Comparison of ENCODE assay signal across 8 cellular contexts in the genomic region with DNA sequence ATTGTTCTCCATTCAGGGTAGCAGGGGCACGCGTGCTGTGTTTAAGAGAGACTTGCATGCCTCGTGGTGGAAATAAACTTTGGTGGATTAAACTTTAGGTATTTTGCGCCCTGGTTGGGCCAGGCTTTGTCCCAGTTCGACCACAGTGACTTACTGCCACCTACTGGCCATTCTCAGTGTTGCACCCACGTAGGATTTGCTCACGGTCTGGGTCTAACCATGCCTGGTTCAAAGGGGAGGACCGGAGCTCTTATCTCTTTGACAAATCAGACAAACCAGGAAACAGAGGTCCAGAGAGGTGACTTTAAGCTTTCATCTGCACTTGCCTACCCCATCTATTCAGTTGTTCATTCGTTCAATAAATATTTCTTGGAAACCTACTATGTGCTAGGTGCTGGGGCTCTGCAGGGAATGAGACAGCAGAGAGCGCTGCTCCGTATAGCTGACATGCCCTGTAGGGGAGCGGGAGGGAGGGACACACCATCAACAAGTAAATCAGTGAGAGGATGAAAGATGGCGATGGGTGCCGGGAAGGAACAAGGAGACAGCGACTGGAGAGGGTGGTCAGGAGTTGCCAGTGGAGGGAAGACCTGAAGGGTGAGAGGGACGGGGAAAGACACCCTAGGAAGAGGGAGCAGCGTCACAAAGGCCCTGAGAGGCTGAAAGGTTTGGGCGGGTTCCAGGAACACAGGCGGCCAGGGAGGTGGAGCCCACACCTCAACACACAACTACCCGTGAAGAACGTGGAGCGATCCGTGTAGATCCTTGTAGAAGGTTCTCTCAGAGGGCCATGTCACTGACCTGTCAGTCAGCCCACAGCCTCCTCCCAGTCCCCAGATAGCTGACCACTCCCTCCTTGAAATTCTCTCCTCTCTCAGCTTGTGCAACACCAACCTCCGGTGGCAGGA. TPM values are rescaled to one million over a fixed set of nuclear protein-coding genes. Genes with fewer than 3 reads are reported as not detected.
DNase-seq lines count a peak whose midpoint lies in the region; ATAC-seq, FAIRE-seq and TF ChIP-seq lines count a peak whose summit lies in the region.

No MANE protein-coding gene starts in this region.

- H3K4me2 ChIP-seq in GM12878 (ENCODE audit: control insufficient read depth, insufficient read depth), result peak overlapping the region; percentile 89

- no peaks in the 10 kb centered on the region for H3K79me2 ChIP-seq in GM12878 (ENCODE audit: control insufficient read depth, insufficient read depth, low read length)

- POLR2A ChIA-PET in GM12878 (lab: Charles Lee), result interaction anchor here (0.5 to 3.4 kb wide), 16 partner anchors 8 to 154 kb away, joined by 3 to 41 read pairs (median 4); no protein-coding TSS in a partner anchor

- TF ChIP-seq POLR2A in GM12892 (IDR thresholded peaks at IDR 0.05; ENCODE audit: low read depth, low read length), result no peak
- peak; percentile 38; the same call in 1 of the 2 replicates for TF ChIP-seq POLR2A in GM12878 (IDR thresholded peaks at IDR 0.05; ENCODE audit: low read depth, low read length)

- in situ Hi-C loops in GM12878 (cut with MboI), result loop anchor here (10.0 kb wide), 1 partner anchor 124 kb away; no protein-coding TSS in a partner anchor

- intact Hi-C loops in GM12878 (cut with micrococcal nuclease; ENCODE audit: unreplicated experiment), result loop anchor here (1.0 to 5.0 kb wide), 9 partner anchors 40 to 364 kb away; a partner anchor contains a TSS

- DNase-seq in GM12892 (ENCODE audit: insufficient read length) (peak; percentile 65), NCI-H187 treated with DMSO at 0.1 percent for 48 hours (lab: John Stamatoyannopoulos, UW) (peak; percentile 59), T-helper 9 cell (peak; percentile 84), GM12878 (ENCODE audit: low read depth, low spot score) (peak; percentile 91), iPS DF 4.7 (ENCODE audit: extremely low read depth, low spot score) (peak; percentile 88), skeletal muscle cell (ENCODE audit: low read depth) (peak; percentile 39), mesenteric fat pad (ENCODE audit: low spot score) (no peak)

- H3K27ac ChIP-seq in GM12878 (ENCODE audit: control insufficient read depth, insufficient read depth), result peak overlapping the region; percentile 33; the same call in 1 of the 2 replicates

- no peak for TF ChIP-seq EP300 in GM12878 (IDR thresholded peaks at IDR 0.05; ENCODE audit: borderline replicate concordance in 1 of 2, control insufficient read depth in 1 of 2, low read depth in 2 of 2, low read length in 2 of 2)

- H3K9ac ChIP-seq in GM12878 (ENCODE audit: control insufficient read depth, insufficient read depth, low read length), result peak overlapping the region; percentile 57; the same call in 1 of the 2 replicates

- SMC1A ChIA-PET in GM12878 (lab: Charles Lee; ENCODE audit: uncharacterized antibody, unreplicated experiment), result interaction anchor here (0.6 to 5.4 kb wide), 51 partner anchors 9 to 368 kb away, joined by 3 to 135 read pairs (median 5); a partner anchor contains a TSS

- TF ChIP-seq RAD21 in GM12878 (IDR thresholded peaks at IDR 0.05; ENCODE audit: insufficient read depth, low read depth, low read length), result peak; percentile 87

- peak overlapping the region; percentile 23; the same call in 1 of the 2 replicates for H3K4me3 ChIP-seq in GM12878
- peak overlapping the region; percentile 21 for H3K4me3 ChIP-seq in skeletal muscle cell (ENCODE audit: low read depth, low read length)

- CTCF ChIA-PET in GM12878 (lab: Yijun Ruan, JAX), result interaction anchor here (0.6 to 5.6 kb wide), 71 partner anchors 11 to 397 kb away, joined by 3 to 203 read pairs (median 6); a partner anchor contains a TSS

- no peaks in the 10 kb centered on the region for H3K9me3 ChIP-seq in GM12878 (replicated peaks; ENCODE audit: control insufficient read depth, insufficient read depth, low read length)

- RAD21 ChIA-PET in GM12878 (lab: Charles Lee; ENCODE audit: unreplicated experiment), result interaction anchor here (0.6 to 4.7 kb wide), 55 partner anchors 9 to 388 kb away, joined by 3 to 116 read pairs (median 4); a partner anchor contains a TSS

- H3K36me3 ChIP-seq in GM12878 (ENCODE audit: control insufficient read depth in 2 of 2, insufficient read depth in 2 of 2, low read length in 1 of 2), result no peaks in the 10 kb centered on the region

- peak; percentile 80 to 98 (median 92) for TF ChIP-seq CTCF in GM12878 (IDR thresholded peaks at IDR 0.05 in 2 of 3, conservative IDR thresholded peaks at IDR 0.05 in 1 of 3; ENCODE audit: control insufficient read depth in 2 of 3, extremely low read depth in 1 of 3, insufficient read depth in 1 of 3, low read depth in 3 of 3, low read length in 3 of 3)

- no TSS peak for BruUV-seq in GM12878 (replicated peaks; lab: Mats Ljungman, UMichigan)

- peaks cover 14% of the 10 kb centered on the region for H3K4me1 ChIP-seq in GM12878 (ENCODE audit: control insufficient read depth, insufficient read depth, low read length)

- no peaks in the 10 kb centered on the region for H4K20me1 ChIP-seq in GM12878 (ENCODE audit: control insufficient read depth, insufficient read depth)

- ATAC-seq in HG02885 (IDR thresholded peaks at IDR 0.05; ENCODE audit: poor library complexity, unreplicated experiment) (peak; percentile 82), GM12878 (peak; percentile 91)

- no peaks in the 10 kb centered on the region for H3K27me3 ChIP-seq in GM12878 (replicated peaks in 1 of 2; ENCODE audit: control insufficient read depth in 2 of 2, insufficient read depth in 2 of 2, low read length in 1 of 2)

- peak overlapping the region; percentile 96 for H2AFZ ChIP-seq in GM12878 (ENCODE audit: control insufficient read depth, low read depth, low read length)

- 2% methylated on average over 24 of the region's 24 CpGs for WGBS in GM12878 (ENCODE audit: insufficient coverage, insufficient replicate concordance, low lambda C conversion rate, missing lambda C conversion rate)

- FAIRE-seq in GM12892 (lab: Jason Lieb, UNC) (peak; percentile 87), GM12878 (lab: Jason Lieb, UNC) (peak; percentile 89)

TF ChIP-seq in GM12878, 131 proteins besides CTCF, POLR2A, EP300 and RAD21 (continues in another document):
- TF ChIP-seq MEF2A (IDR thresholded peaks at IDR 0.05; ENCODE audit: insufficient read depth, low read depth, low read length) (no peak), SIX5 (IDR thresholded peaks at IDR 0.05; ENCODE audit: low read depth, low read length, severe bottlenecking) (no peak), BACH1 (IDR thresholded peaks at IDR 0.05; ENCODE audit: borderline replicate concordance) (no peak), BHLHE40 (IDR thresholded peaks at IDR 0.05; ENCODE audit: borderline replicate concordance in 1 of 2, low read depth in 2 of 2, low read length in 1 of 2) (peak; percentile 51 to 64; a peak in 3 of 4 replicates), ETV6 (conservative IDR thresholded peaks at IDR 0.05 in 1 of 2, IDR thresholded peaks at IDR 0.05 in 1 of 2; ENCODE audit: borderline replicate concordance in 1 of 2, low read depth in 1 of 2) (no peak), KAT2A (conservative IDR thresholded peaks at IDR 0.05; ENCODE audit: control insufficient read depth, low read depth, low read length) (no peak), ATF7 (IDR thresholded peaks at IDR 0.05; ENCODE audit: low read depth) (peak; percentile 90)
- TF ChIP-seq, protein P1, sequence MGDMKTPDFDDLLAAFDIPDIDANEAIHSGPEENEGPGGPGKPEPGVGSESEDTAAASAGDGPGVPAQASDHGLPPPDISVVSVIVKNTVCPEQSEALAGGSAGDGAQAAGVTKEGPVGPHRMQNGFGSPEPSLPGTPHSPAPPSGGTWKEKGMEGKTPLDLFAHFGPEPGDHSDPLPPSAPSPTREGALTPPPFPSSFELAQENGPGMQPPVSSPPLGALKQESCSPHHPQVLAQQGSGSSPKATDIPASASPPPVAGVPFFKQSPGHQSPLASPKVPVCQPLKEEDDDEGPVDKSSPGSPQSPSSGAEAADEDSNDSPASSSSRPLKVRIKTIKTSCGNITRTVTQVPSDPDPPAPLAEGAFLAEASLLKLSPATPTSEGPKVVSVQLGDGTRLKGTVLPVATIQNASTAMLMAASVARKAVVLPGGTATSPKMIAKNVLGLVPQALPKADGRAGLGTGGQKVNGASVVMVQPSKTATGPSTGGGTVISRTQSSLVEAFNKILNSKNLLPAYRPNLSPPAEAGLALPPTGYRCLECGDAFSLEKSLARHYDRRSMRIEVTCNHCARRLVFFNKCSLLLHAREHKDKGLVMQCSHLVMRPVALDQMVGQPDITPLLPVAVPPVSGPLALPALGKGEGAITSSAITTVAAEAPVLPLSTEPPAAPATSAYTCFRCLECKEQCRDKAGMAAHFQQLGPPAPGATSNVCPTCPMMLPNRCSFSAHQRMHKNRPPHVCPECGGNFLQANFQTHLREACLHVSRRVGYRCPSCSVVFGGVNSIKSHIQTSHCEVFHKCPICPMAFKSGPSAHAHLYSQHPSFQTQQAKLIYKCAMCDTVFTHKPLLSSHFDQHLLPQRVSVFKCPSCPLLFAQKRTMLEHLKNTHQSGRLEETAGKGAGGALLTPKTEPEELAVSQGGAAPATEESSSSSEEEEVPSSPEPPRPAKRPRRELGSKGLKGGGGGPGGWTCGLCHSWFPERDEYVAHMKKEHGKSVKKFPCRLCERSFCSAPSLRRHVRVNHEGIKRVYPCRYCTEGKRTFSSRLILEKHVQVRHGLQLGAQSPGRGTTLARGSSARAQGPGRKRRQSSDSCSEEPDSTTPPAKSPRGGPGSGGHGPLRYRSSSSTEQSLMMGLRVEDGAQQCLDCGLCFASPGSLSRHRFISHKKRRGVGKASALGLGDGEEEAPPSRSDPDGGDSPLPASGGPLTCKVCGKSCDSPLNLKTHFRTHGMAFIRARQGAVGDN (IDR thresholded peaks at IDR 0.05), result 0 out of 2 replicates have a peak, but pooled peaks have one; percentile 53

RNA-seq across cellular contexts. Expression of a gene that starts 27.2 kb away (rescaled TPM):
- 0.13 TPM for polyA plus RNA-seq in GM12892 (2012; ENCODE audit: missing spikeins)
- 0.64 TPM in 1 of 2 replicates, not detected in the other for total RNA-seq in GM12878 (2013; cell fraction: nucleolus; rRNA removed)
- total RNA-seq in GM12878 (2014; rRNA removed) (0.27 TPM in 1 of 2 replicates, not detected in the other), GM12878 (2014; rRNA removed; fragmentation: Illumina TruSeq; extraction: Trizol) (not detected in 2 replicates), GM12878 (2021) (0.23 and 0.40 TPM in 2 replicates), mesenteric fat pad (154 TPM)
- polyA plus RNA-seq in GM12878 (2011; ENCODE audit: low read depth), result not detected
- polyA plus RNA-seq in GM12878 (2011; rRNA removed) (0.36 and 0.49 TPM in 2 replicates), GM12878 (2014; fragmentation: Illumina TruSeq; extraction: Trizol) (not detected in 2 replicates), GM12878 (2014; fragmentation: Nextera tagmentation; extraction: Ambion mirVana) (not detected), GM12878 (2014; rRNA removed) (0.04 TPM in 1 of 2 replicates, not detected in the other), GM12878 (2016; fragmentation: Nextera tagmentation; extraction: Ambion mirVana) (under 1 TPM in 1 of 2 experiments, not detected in 1; 0.20 TPM)
- 0.46 and 0.67 TPM in 2 replicates for polyA plus RNA-seq in GM12878 (2011; cell fraction: cytosol; rRNA removed)
- polyA plus RNA-seq in GM12878 (2011; cell fraction: nucleus; rRNA removed), result 3.2 and 4.7 TPM in 2 replicates
- polyA plus RNA-seq in GM12878 (2012), result 0.20 and 0.25 TPM in 2 replicates
- 0.51 and 0.98 TPM in 2 replicates for polyA minus RNA-seq in GM12878 (2011; rRNA and poly(A)+ RNA removed)
- not detected in 2 replicates for polyA minus RNA-seq in GM12878 (2011; cell fraction: cytosol; rRNA and poly(A)+ RNA removed)
- 0.73 and 1.8 TPM in 2 replicates for polyA minus RNA-seq in GM12878 (2011; cell fraction: nucleus; rRNA and poly(A)+ RNA removed)

Comparison
In these comparisons a context has a peak if more than half of its experiments do, and no peak if none do; other contexts are left out.
1. RNA of a gene that starts 27.2 kb away (total RNA-seq): 154 TPM in mesenteric fat pad (single experiment); 0.23 to 0.64 TPM in GM12878; every median in the first group is over 10 times any median in the second.